Comparison of ENCODE assay signal across 18 cellular contexts in genomic region chr4:152118819-152119553, GRCh38.
"Had no signal": no experiment of that assay in that cellular context is flagged by ENCODE, and none has a peak within 500 bp of the region (broad histone marks: within the 10 kb centered on the region; RNA-seq: fewer than 3 reads in every experiment).

No MANE protein-coding gene starts in this region.

- H3K4me3 Mint-ChIP-seq: activated CD8-positive, alpha-beta memory T cell treated with anti-CD3 and anti-CD28 coated beads, Interleukin-2, amount 10 ng/mL, durations not matched to agents 7 days and 5 days; activated T-cell treated with anti-CD3 and anti-CD28 coated beads, Interleukin-2, amount 50 U/mL, for 24 hours; natural killer cell; T-helper 2 cell treated with Interferon-gamma antibody and Interleukin-4, amounts not matched to agents 5 μg/mL and 100 μg/mL, for 36 hours; type B pancreatic cell had no signal

- H3K9me3 ChIP-seq: suprapubic skin had no signal

- H3K36me3 Mint-ChIP-seq: type B pancreatic cell had no signal

- DNase-seq: activated CD4-positive, alpha-beta T cell treated with anti-CD3 and anti-CD28 coated beads for 1 hour; activated CD4-positive, alpha-beta T cell treated with anti-CD3 and anti-CD28 coated beads, Interleukin-2, amount 50 U/mL, for 48 hours; activated CD8-positive, alpha-beta memory T cell treated with anti-CD3 and anti-CD28 coated beads, Interleukin-2, amount 10 ng/mL, durations not matched to agents 7 days and 5 days; activated effector memory CD4-positive, alpha-beta T cell treated with anti-CD3 and anti-CD28 coated beads, Interleukin-2, amount 50 U/mL, for 16 hours; activated T-cell treated with anti-CD3 and anti-CD28 coated beads, Interleukin-2, amount 50 U/mL, for 24 hours; brain microvascular endothelial cell; head of caudate nucleus; mammary epithelial cell; natural killer cell; sigmoid colon; stimulated activated CD4-positive, alpha-beta T cell treated with anti-CD3 and anti-CD28 coated beads, Interleukin-12 subunit alpha, Interleukin-12 subunit beta, amount 100 ng/mL, for 4 hours; stimulated activated naive CD8-positive, alpha-beta T cell treated with anti-CD3 and anti-CD28 coated beads, Interleukin-15, Interleukin-2, amounts not matched to agents 100 U/mL and 50 U/mL, for 24 hours had no signal

- H3K4me3 ChIP-seq: sigmoid colon, suprapubic skin had no signal

- H3K27ac Mint-ChIP-seq: activated CD8-positive, alpha-beta memory T cell treated with anti-CD3 and anti-CD28 coated beads, Interleukin-2, amount 10 ng/mL, durations not matched to agents 7 days and 5 days; activated naive CD4-positive, alpha-beta T cell treated with anti-CD3 and anti-CD28 coated beads, Interleukin-2, amount 50 U/mL, for 72 hours; activated T-cell treated with anti-CD3 and anti-CD28 coated beads, Interleukin-2, amount 50 U/mL, for 24 hours; natural killer cell; T-helper 2 cell treated with Interferon-gamma antibody and Interleukin-4, amounts not matched to agents 5 μg/mL and 100 μg/mL, for 36 hours; type B pancreatic cell had no signal

- H3K4me1 ChIP-seq: sigmoid colon had no signal

- ATAC-seq: activated CD8-positive, alpha-beta memory T cell treated with anti-CD3 and anti-CD28 coated beads, Interleukin-2, amount 10 ng/mL, durations not matched to agents 7 days and 5 days; activated naive CD4-positive, alpha-beta T cell treated with anti-CD3 and anti-CD28 coated beads, Interleukin-2, amount 50 U/mL, for 72 hours; esophagus mucosa; left lobe of liver; natural killer cell; stimulated activated naive CD8-positive, alpha-beta T cell treated with anti-CD3 and anti-CD28 coated beads, Interleukin-15, Interleukin-2, amounts not matched to agents 100 U/mL and 50 U/mL, for 24 hours had no signal

- H3K27me3 Mint-ChIP-seq: activated CD8-positive, alpha-beta memory T cell treated with anti-CD3 and anti-CD28 coated beads, Interleukin-2, amount 10 ng/mL, durations not matched to agents 7 days and 5 days; activated T-cell treated with anti-CD3 and anti-CD28 coated beads, Interleukin-2, amount 50 U/mL, for 24 hours had no signal

- H3K27me3 ChIP-seq: brain microvascular endothelial cell, sigmoid colon, suprapubic skin had no signal

- H3K36me3 ChIP-seq: brain microvascular endothelial cell, sigmoid colon, suprapubic skin had no signal

- H3K9me3 Mint-ChIP-seq: type B pancreatic cell had no signal

- H3K27ac ChIP-seq: brain microvascular endothelial cell, sigmoid colon, suprapubic skin had no signal
